In the genomic region with DNA sequence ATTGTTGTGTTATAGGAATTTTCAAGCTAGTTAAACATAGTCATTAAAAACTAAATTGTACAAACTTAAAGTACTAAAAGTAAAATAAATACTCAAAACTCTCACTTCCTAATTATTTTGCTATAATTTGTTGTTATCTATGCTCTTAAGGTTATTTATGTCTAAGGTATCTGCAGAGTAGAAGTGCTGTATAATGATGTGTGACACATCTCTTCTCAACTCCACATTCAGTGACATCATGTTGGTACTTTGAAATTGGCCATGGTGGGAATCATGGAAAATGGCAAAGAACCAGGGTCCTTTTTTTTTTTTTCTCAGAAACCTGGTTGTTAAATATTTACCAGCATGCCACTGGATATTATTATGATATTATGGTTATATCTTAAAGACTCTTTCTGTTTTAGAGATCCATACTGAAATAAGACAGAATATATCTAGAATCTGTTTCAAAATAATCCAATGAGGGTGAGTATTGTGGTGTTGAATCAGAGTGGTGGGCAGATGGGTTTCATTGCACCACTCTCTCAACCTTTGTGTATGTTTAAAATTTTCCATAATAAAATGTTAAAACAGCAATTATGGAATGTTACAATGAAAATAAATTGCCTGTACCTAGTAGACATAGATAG, we compare ENCODE assay signal across 1 cellular context.
TF ChIP-seq lines count a peak whose summit lies in the region.

No MANE protein-coding gene starts in this region.

TF ChIP-seq in SK-N-SH, 30 proteins besides CTCF, POLR2A, EP300 and RAD21:
- TF ChIP-seq TCF12 (IDR thresholded peaks at IDR 0.05) (no peak), USF2 (IDR thresholded peaks at IDR 0.05; ENCODE audit: borderline replicate concordance, low read depth, low read length) (no peak), EZH2phosphoT487 (IDR thresholded peaks at IDR 0.05; ENCODE audit: borderline replicate concordance, low read depth) (no peak), JUND (IDR thresholded peaks at IDR 0.05) (no peak), PBX3 (IDR thresholded peaks at IDR 0.05) (no peak), RFX5 (IDR thresholded peaks at IDR 0.05; ENCODE audit: low read length) (no peak), CHD2 (IDR thresholded peaks at IDR 0.05; ENCODE audit: low read length, partially characterized antibody) (no peak), NRF1 (IDR thresholded peaks at IDR 0.05; ENCODE audit: low read depth, low read length) (no peak), ELF1 (IDR thresholded peaks at IDR 0.05) (no peak), FOXJ3 (CRISPR knock-in tag; IDR thresholded peaks at IDR 0.05) (no peak), FOXM1 (IDR thresholded peaks at IDR 0.05; ENCODE audit: low read depth) (no peak), POLR2AphosphoS5 (IDR thresholded peaks at IDR 0.05; ENCODE audit: low read depth, low read length) (no peak), USF1 (IDR thresholded peaks at IDR 0.05; ENCODE audit: borderline replicate concordance, low read depth) (no peak), MXI1 (IDR thresholded peaks at IDR 0.05; ENCODE audit: low read depth, low read length) (no peak), YY1 (IDR thresholded peaks at IDR 0.05; ENCODE audit: low read depth) (no peak), MEF2A (IDR thresholded peaks at IDR 0.05; ENCODE audit: borderline replicate concordance, low read depth) (no peak), FOSL2 (IDR thresholded peaks at IDR 0.05; ENCODE audit: borderline replicate concordance, low read depth) (no peak), RCOR1 (IDR thresholded peaks at IDR 0.05; ENCODE audit: low read length) (no peak), RXRA (IDR thresholded peaks at IDR 0.05; ENCODE audit: borderline replicate concordance, low read depth) (no peak)
